Comparison of ENCODE assay signal across 18 cellular contexts in genomic region chr4:7537853-7538252, GRCh38.
DNase-seq lines count a peak whose midpoint lies in the region; ATAC-seq and TF ChIP-seq lines count a peak whose summit lies in the region.
"Had no signal": no experiment of that assay in that cellular context is flagged by ENCODE, and none has a peak within 500 bp of the region (broad histone marks: within the 10 kb centered on the region; RNA-seq: fewer than 3 reads in every experiment).

No MANE protein-coding gene starts in this region.

- intact Hi-C loops in Right ventricle myocardium inferior (cut with DNase I) (no loop called here), left ventricle myocardium superior (cut with micrococcal nuclease) (no loop called here)

- peaks cover 11% of the 10 kb centered on the region; the same call in 1 of the 2 replicates for H3K9me3 ChIP-seq in BLaER1
- H3K9me3 ChIP-seq: A549, Caco-2 had no signal

- H3K27me3 ChIP-seq in BLaER1 = no peaks in the 10 kb centered on the region

- ATAC-seq in Right ventricle myocardium inferior = no peak
- ATAC-seq in left ventricle myocardium superior = no peak
- ATAC-seq in left lobe of liver = peak; percentile 65
- no peak for ATAC-seq in HG03520 (IDR thresholded peaks at IDR 0.05; ENCODE audit: unreplicated experiment)
- no peak for ATAC-seq in GM19467 (IDR thresholded peaks at IDR 0.05; ENCODE audit: unreplicated experiment)
- ATAC-seq: A549; CD8-positive, alpha-beta T cell had no signal

- peak; percentile 16 for DNase-seq in Right ventricle myocardium inferior (ENCODE audit: missing footprints)
- no peak for DNase-seq in left ventricle myocardium superior
- DNase-seq in RWPE1 (ENCODE audit: low spot score) = no peak
- DNase-seq in left lobe of liver (ENCODE audit: low spot score) = no peak
- no peak for DNase-seq in SIG-M5 (lab: John Stamatoyannopoulos, UW)
- DNase-seq: AML-193; Caco-2; Calu3; CD4-positive, alpha-beta T cell; CD8-positive, alpha-beta T cell; DMS79 treated with DMSO at 0.1 percent for 48 hours; GF-D8 had no signal

- POLR2A ChIA-PET in RWPE1 (lab: Yijun Ruan, JAX; ENCODE audit: low non-redundant PET) = interaction anchor here (0.6 kb wide), 1 partner anchor 36 kb away, joined by 10 read pairs; no protein-coding TSS in a partner anchor

- H3K27ac ChIP-seq in BLaER1 (no peak overlapping the region), RWPE1 (peak overlapping the region; percentile 91)
- H3K27ac ChIP-seq: 22Rv1, A549, C4-2B had no signal

- H4K20me1 ChIP-seq in BLaER1 = no peaks in the 10 kb centered on the region

- peaks cover 24% of the 10 kb centered on the region for H3K4me1 ChIP-seq in BLaER1
- H3K4me1 ChIP-seq: A549, Caco-2 had no signal

- H3K9ac ChIP-seq in BLaER1 = no peak overlapping the region

- TF ChIP-seq CTCF in RWPE1 (conservative IDR thresholded peaks at IDR 0.05; ENCODE audit: low read depth) = no peak

- peak overlapping the region; percentile 78 for H3K4me2 ChIP-seq in BLaER1
- H3K4me2 ChIP-seq: A549 had no signal

- peaks cover 36% of the 10 kb centered on the region; the same call in 1 of the 2 replicates for H3K36me3 ChIP-seq in BLaER1

- no peak overlapping the region for H3K4me3 ChIP-seq in BLaER1
- H3K4me3 ChIP-seq: A549 had no signal

- CTCF ChIA-PET in RWPE1 (lab: Yijun Ruan, JAX) = no interaction called here
